ENCODE assay signal across 13 cellular contexts in genomic region chr19:46481187-46481586, GRCh38. TPM values are rescaled to one million over a fixed set of nuclear protein-coding genes. Genes with fewer than 3 reads are reported as not detected.
A peak's percentile ranks its signal among the peaks of the same experiment; 100 is the strongest.
DNase-seq lines count a peak whose midpoint lies in the region; ATAC-seq, FAIRE-seq and TF ChIP-seq lines count a peak whose summit lies in the region.
"Had no signal": no experiment of that assay in that cellular context is flagged by ENCODE, and none has a peak within 500 bp of the region (broad histone marks: within the 10 kb centered on the region; RNA-seq: fewer than 3 reads in every experiment).

No MANE protein-coding gene starts in this region.

- H3K9me1 ChIP-seq in K562 (ENCODE audit: control insufficient read depth, insufficient read depth, low read length) = no peaks in the 10 kb centered on the region

- ATAC-seq in K562 (no peak), Right ventricle myocardium superior (ENCODE audit: poor library complexity) (peak; percentile 75), GM21515 (IDR thresholded peaks at IDR 0.05; ENCODE audit: unreplicated experiment) (no peak)
- ATAC-seq: right lobe of liver had no signal

- H3K9me3 ChIP-seq in K562 (replicated peaks; ENCODE audit: control insufficient read depth, insufficient read depth, low read depth, low read length) (no peaks in the 10 kb centered on the region), osteoblast (ENCODE audit: low read depth, low read length) (no peaks in the 10 kb centered on the region), uterus (no peaks in the 10 kb centered on the region)
- H3K9me3 ChIP-seq: right lobe of liver had no signal

- TF ChIP-seq EP300 in K562 (IDR thresholded peaks at IDR 0.05; ENCODE audit: low read length) = no peak

- BruUV-seq in K562 (replicated peaks; lab: Mats Ljungman, UMichigan) = no TSS peak

- no peaks in the 10 kb centered on the region for H3K79me2 ChIP-seq in K562 (ENCODE audit: control insufficient read depth, insufficient read depth, low read length)
- H3K79me2 ChIP-seq in osteoblast (ENCODE audit: insufficient read depth, low read length) = no peaks in the 10 kb centered on the region

- H3K4me3 ChIP-seq in K562 = no peak overlapping the region
- H3K4me3 ChIP-seq in osteoblast (ENCODE audit: insufficient read depth, low read length) = no peak overlapping the region
- H3K4me3 ChIP-seq in uterus = no peak overlapping the region
- H3K4me3 ChIP-seq: right lobe of liver had no signal

- intact Hi-C loops in K562 (cut with micrococcal nuclease) (no loop called here), Right ventricle myocardium superior (cut with DNase I) (no loop called here), uterus (cut with DNase I; ENCODE audit: low total_unique reads) (no loop called here)

- TF ChIP-seq RAD21 in K562 (CRISPR knock-in tag; conservative IDR thresholded peaks at IDR 0.05 in 1 of 2, IDR thresholded peaks at IDR 0.05 in 1 of 2) = no peak

- DNase-seq in K562 (ENCODE audit: extremely low read depth in 1 of 4, low spot score in 3 of 4) (no peak), Right ventricle myocardium superior (no peak), osteoblast (ENCODE audit: insufficient read length, low spot score, missing footprints) (peak; percentile 66), uterus (peak; percentile 43 to 63), KBM-7 (no peak), AG08395 (ENCODE audit: low spot score) (no peak)
- DNase-seq: activated T-cell treated with anti-CD3 and anti-CD28 coated beads, Interleukin-2, amount 50 U/mL, for 1 hour; right lobe of liver had no signal

- no peak for FAIRE-seq in K562 (lab: Jason Lieb, UNC)
- FAIRE-seq: bronchial epithelial cell, GM12891 had no signal

- in situ Hi-C loops in K562 (cut with MboI) (no loop called here), KBM-7 (cut with MboI; ENCODE audit: low pct_unique_long_range_greater_than_20kb, low sequenced_read_pairs) (no loop called here)

- CTCF ChIA-PET in K562 (lab: Yijun Ruan, JAX; ENCODE audit: low intra/inter-chr PET ratio) = interaction anchor here (0.6 to 1.8 kb wide), 2 partner anchors 70 to 86 kb away, joined by 3 to 6 read pairs; no protein-coding TSS in a partner anchor

- H3K27me3 ChIP-seq in K562 (ENCODE audit: control insufficient read depth in 2 of 2, insufficient read depth in 2 of 2, low read length in 2 of 2) = peaks cover 14 to 48% of the 10 kb centered on the region in 2 experiments; a peak in 4 of 5 replicates
- no peaks in the 10 kb centered on the region for H3K27me3 ChIP-seq in osteoblast (ENCODE audit: insufficient read depth, low read length)
- no peaks in the 10 kb centered on the region for H3K27me3 ChIP-seq in uterus
- H3K27me3 ChIP-seq: right lobe of liver had no signal

- H2AFZ ChIP-seq in K562 (ENCODE audit: low read depth, low read length) (no peak overlapping the region), osteoblast (ENCODE audit: low read length) (peak overlapping the region; percentile 6)

- H3K36me3 ChIP-seq in K562 (ENCODE audit: control insufficient read depth, insufficient read depth, low read length) (no peaks in the 10 kb centered on the region), osteoblast (ENCODE audit: insufficient read depth, low read length) (no peaks in the 10 kb centered on the region), uterus (no peaks in the 10 kb centered on the region)
- H3K36me3 ChIP-seq: right lobe of liver had no signal

- TF ChIP-seq POLR2A in K562 (conservative IDR thresholded peaks at IDR 0.05) = no peak
- TF ChIP-seq POLR2A in uterus (IDR thresholded peaks at IDR 0.05) = no peak

- POLR2A ChIA-PET in K562 (lab: Yijun Ruan, JAX) = no interaction called here

- H3K27ac ChIP-seq in K562 (ENCODE audit: extremely low read depth, low read depth, low read length) = no peak overlapping the region
- peak overlapping the region; percentile 81 for H3K27ac ChIP-seq in osteoblast (ENCODE audit: low read depth, low read length)
- H3K27ac ChIP-seq in uterus = peak overlapping the region; percentile 74 to 90
- H3K27ac ChIP-seq: right lobe of liver had no signal

- H4K20me1 ChIP-seq in K562 (replicated peaks; ENCODE audit: control insufficient read depth, insufficient read depth, low read length) (no peaks in the 10 kb centered on the region), osteoblast (ENCODE audit: insufficient read depth, low read length) (no peaks in the 10 kb centered on the region)

- H3K4me1 ChIP-seq in K562 (replicated peaks in 1 of 2; ENCODE audit: control insufficient read depth in 2 of 2, insufficient read depth in 2 of 2, low read length in 2 of 2) (no peaks in the 10 kb centered on the region; a peak in 1 of 5 replicates), osteoblast (ENCODE audit: insufficient read depth, low read length) (peaks cover 33% of the 10 kb centered on the region), uterus (no peaks in the 10 kb centered on the region)
- H3K4me1 ChIP-seq: right lobe of liver had no signal

- H3K9ac ChIP-seq in K562 (ENCODE audit: insufficient read depth in 1 of 2, low read depth in 2 of 2, low read length in 2 of 2) = no peak overlapping the region

- 15% methylated on average over 9 of the region's 9 CpGs for WGBS in K562 (ENCODE audit: insufficient coverage, low coverage, missing lambda C conversion rate)

- TF ChIP-seq CTCF in K562 (IDR thresholded peaks at IDR 0.05 in 2 of 3, conservative IDR thresholded peaks at IDR 0.05 in 1 of 3; ENCODE audit: insufficient read depth in 2 of 3, low read depth in 1 of 3, low read length in 3 of 3) (no peak), osteoblast (IDR thresholded peaks at IDR 0.05; ENCODE audit: extremely low read depth, low read depth, low read length) (no peak), uterus (IDR thresholded peaks at IDR 0.05) (no peak)

- H3K4me2 ChIP-seq in K562 (ENCODE audit: insufficient read depth, low read length) (no peak overlapping the region), osteoblast (ENCODE audit: insufficient read depth, low read length) (peak overlapping the region; percentile 63)

RNA-seq across cellular contexts. Expression of gene PNMA8A, which starts 9.8 kb away (rescaled TPM):
- total RNA-seq in K562 (2011; cell fraction: chromatin; rRNA removed; ENCODE audit: low replicate concordance) = 11.8 and 15.0 TPM in 2 replicates
- total RNA-seq in K562 (2011; cell fraction: nucleolus; rRNA removed) = 9.9 and 10.7 TPM in 2 replicates
- total RNA-seq in K562 (2011; cell fraction: nucleoplasm; rRNA removed) = 13.3 and 16.0 TPM in 2 replicates
- total RNA-seq in K562 (2014; rRNA removed) (13.3 and 16.6 TPM in 2 replicates), K562 (2014; rRNA removed; fragmentation: Illumina TruSeq; extraction: Trizol) (18.4 and 19.5 TPM in 2 replicates), K562 (2015; rRNA removed; fragmentation: Illumina TruSeq; extraction: Trizol) (18.3 and 18.6 TPM in 2 replicates), K562 (2021) (14.9 and 16.3 TPM in 2 replicates), Right ventricle myocardium superior (7.3 TPM), osteoblast (2.1 and 2.2 TPM in 2 replicates), uterus (10 to 100 TPM in 3 of 4 donors, 1 to 10 TPM in 1; 8.7 to 69.7 (median 16.1) TPM)
- polyA plus RNA-seq in K562 (2011; rRNA removed) (20.1 and 23.8 TPM in 2 replicates), K562 (2014; fragmentation: Illumina TruSeq; extraction: Trizol) (17.8 and 18.5 TPM in 2 replicates), K562 (2014; fragmentation: Nextera tagmentation; extraction: Ambion mirVana) (1 to 10 TPM; 6.6 to 7.2 TPM), K562 (2014; rRNA removed) (13.2 and 16.7 TPM in 2 replicates)
- 9.2 and 16.4 TPM in 2 replicates for polyA plus RNA-seq in K562 (2011; cell fraction: cytosol; rRNA removed)
- 5.4 and 6.0 TPM in 2 replicates for polyA plus RNA-seq in K562 (2011; cell fraction: nucleus; rRNA removed)
- polyA plus RNA-seq in K562 (2012) = 14.2 and 18.1 TPM in 2 replicates
- polyA minus RNA-seq in K562 (2011; rRNA and poly(A)+ RNA removed) = 12.6 and 14.7 TPM in 2 replicates
- polyA minus RNA-seq in K562 (2011; cell fraction: cytosol; rRNA and poly(A)+ RNA removed) = 7.6 and 8.3 TPM in 2 replicates
- 2.0 and 4.9 TPM in 2 replicates for polyA minus RNA-seq in K562 (2011; cell fraction: nucleus; rRNA and poly(A)+ RNA removed)
- total RNA-seq: RPMI7951 had no signal

RNA-seq across cellular contexts. Expression of gene PNMA8B, which starts 14.5 kb away (rescaled TPM):
- not detected in 2 replicates for total RNA-seq in K562 (2011; cell fraction: chromatin; rRNA removed; ENCODE audit: low replicate concordance)
- not detected in 2 replicates for total RNA-seq in K562 (2011; cell fraction: nucleolus; rRNA removed)
- total RNA-seq in K562 (2011; cell fraction: nucleoplasm; rRNA removed) = not detected in 2 replicates
- total RNA-seq in K562 (2014; rRNA removed) (0.04 TPM in 1 of 2 replicates, not detected in the other), K562 (2014; rRNA removed; fragmentation: Illumina TruSeq; extraction: Trizol) (not detected in 2 replicates), K562 (2015; rRNA removed; fragmentation: Illumina TruSeq; extraction: Trizol) (not detected in 2 replicates), K562 (2021) (0.02 TPM in 1 of 2 replicates, not detected in the other), Right ventricle myocardium superior (0.65 TPM), osteoblast (0.72 and 1.2 TPM in 2 replicates), uterus (1 to 10 TPM in 3 of 4 donors, not detected in 1; 2.2 to 7.9 (median 3.1) TPM)
- polyA plus RNA-seq in K562 (2011; rRNA removed) (not detected in 2 replicates), K562 (2014; fragmentation: Illumina TruSeq; extraction: Trizol) (not detected in 2 replicates), K562 (2014; fragmentation: Nextera tagmentation; extraction: Ambion mirVana) (not detected), K562 (2014; rRNA removed) (not detected in 2 replicates)
- polyA plus RNA-seq in K562 (2011; cell fraction: cytosol; rRNA removed) = 0.01 TPM in 1 of 2 replicates, not detected in the other
- not detected in 2 replicates for polyA plus RNA-seq in K562 (2011; cell fraction: nucleus; rRNA removed)
- not detected in 2 replicates for polyA plus RNA-seq in K562 (2012)
- not detected in 2 replicates for polyA minus RNA-seq in K562 (2011; rRNA and poly(A)+ RNA removed)
- polyA minus RNA-seq in K562 (2011; cell fraction: cytosol; rRNA and poly(A)+ RNA removed) = not detected in 2 replicates
- not detected in 2 replicates for polyA minus RNA-seq in K562 (2011; cell fraction: nucleus; rRNA and poly(A)+ RNA removed)
- total RNA-seq: RPMI7951 had no signal

RNA-seq across cellular contexts. Expression of gene PNMA8C, which starts 52.5 kb away (rescaled TPM):
- total RNA-seq in K562 (2011; cell fraction: chromatin; rRNA removed; ENCODE audit: low replicate concordance) = 0.12 TPM in 1 of 2 replicates, not detected in the other
- not detected in 2 replicates for total RNA-seq in K562 (2011; cell fraction: nucleolus; rRNA removed)
- not detected in 2 replicates for total RNA-seq in K562 (2011; cell fraction: nucleoplasm; rRNA removed)
- 0.04 and 0.05 TPM in 2 replicates for total RNA-seq in K562 (2014; rRNA removed)
- total RNA-seq in K562 (2014; rRNA removed; fragmentation: Illumina TruSeq; extraction: Trizol) = not detected in 2 replicates
- 0.04 TPM in 1 of 2 replicates, not detected in the other for total RNA-seq in K562 (2015; rRNA removed; fragmentation: Illumina TruSeq; extraction: Trizol)
- total RNA-seq in K562 (2021) = 0.04 TPM in 1 of 2 replicates, not detected in the other
- 0.01 TPM in 1 of 2 replicates, not detected in the other for polyA plus RNA-seq in K562 (2011; rRNA removed)
- 0.01 TPM in 2 replicates for polyA plus RNA-seq in K562 (2011; cell fraction: cytosol; rRNA removed)
- polyA plus RNA-seq in K562 (2011; cell fraction: nucleus; rRNA removed) = 0.03 TPM in 1 of 2 replicates, not detected in the other
- polyA plus RNA-seq in K562 (2012) = 0.03 and 0.05 TPM in 2 replicates
- polyA plus RNA-seq in K562 (2014; fragmentation: Illumina TruSeq; extraction: Trizol) = not detected in 2 replicates
- not detected for polyA plus RNA-seq in K562 (2014; fragmentation: Nextera tagmentation; extraction: Ambion mirVana)
- polyA plus RNA-seq in K562 (2014; rRNA removed) = 0.05 TPM in 1 of 2 replicates, not detected in the other
- not detected in 2 replicates for polyA minus RNA-seq in K562 (2011; rRNA and poly(A)+ RNA removed)
- polyA minus RNA-seq in K562 (2011; cell fraction: cytosol; rRNA and poly(A)+ RNA removed) = not detected in 2 replicates
- polyA minus RNA-seq in K562 (2011; cell fraction: nucleus; rRNA and poly(A)+ RNA removed) = 0.11 TPM in 1 of 2 replicates, not detected in the other
- total RNA-seq in Right ventricle myocardium superior = not detected
- under 0.01 and 0.36 TPM in 2 replicates for total RNA-seq in osteoblast
- total RNA-seq in uterus = 1 to 10 TPM in 1 of 4 donors, under 1 TPM in 2, not detected in 1; under 0.01 to 3.7 (median 0.73) TPM
- total RNA-seq: bronchial epithelial cell, glomerular endothelial cell, right lobe of liver, RPMI7951 had no signal

Comparison
In these comparisons a context has a peak if more than half of its experiments do, and no peak if none do; other contexts are left out.
1. DNase-seq: peak in osteoblast (single experiment) and uterus (2 of 2); none in K562 (0 of 4), Right ventricle myocardium superior (single experiment), KBM-7 (single experiment) and AG08395 (single experiment).